In genomic region chr19:22807061-22807835, GRCh38 we compare ENCODE assay signal across 26 cellular contexts. TPM values are rescaled to one million over a fixed set of nuclear protein-coding genes. Genes with fewer than 3 reads are reported as not detected.
"Had no signal": no experiment of that assay in that cellular context is flagged by ENCODE, and none has a peak within 500 bp of the region (broad histone marks: within the 10 kb centered on the region; RNA-seq: fewer than 3 reads in every experiment).

No MANE protein-coding gene starts in this region.

- ATAC-seq: activated CD8-positive, alpha-beta memory T cell treated with anti-CD3 and anti-CD28 coated beads, Interleukin-2, amount 10 ng/mL, durations not matched to agents 7 days and 5 days; WTC11 had no signal

- H3K36me3 ChIP-seq: cardiac muscle cell, MG63, Peyer's patch had no signal

- H3K27me3 ChIP-seq: cardiac muscle cell, MG63, Peyer's patch had no signal

- DNase-seq: activated CD4-positive, alpha-beta T cell treated with anti-CD3 and anti-CD28 coated beads, Interleukin-2, amount 10 ng/mL, durations not matched to agents 24 days and 14 days; activated CD4-positive, alpha-beta T cell treated with anti-CD3 and anti-CD28 coated beads, Interleukin-2, amount 50 U/mL, for 48 hours; activated CD4-positive, CD25-positive, alpha-beta regulatory T cell treated with anti-CD3 and anti-CD28 coated beads, Interleukin-2, amount 50 U/mL, for 72 hours; activated CD8-positive, alpha-beta memory T cell treated with anti-CD3 and anti-CD28 coated beads, Interleukin-2, amount 10 ng/mL, durations not matched to agents 7 days and 5 days; activated effector memory CD4-positive, alpha-beta T cell treated with Interleukin-2 at 50 U/mL for 16 hours; activated naive CD4-positive, alpha-beta T cell treated with anti-CD3 and anti-CD28 coated beads for 36 hours; activated T-cell treated with anti-CD3 and anti-CD28 coated beads, Interleukin-2, amount 50 U/mL, for 24 hours; amygdala; MG63; MV-4-11; NCI-H1092 treated with DMSO at 0.1 percent for 48 hours; NCI-H1436; NCI-H1694 treated with DMSO at 0.1 percent for 48 hours; NCI-H2029 treated with DMSO at 0.1 percent for 48 hours; NCI-H510A treated with DMSO at 0.1 percent for 48 hours; NCI-H69; NK-92 treated with Interleukin-12 subunit alpha and Interleukin-12 subunit beta, amount 100 ng/mL, for 24 hours; Peyer's patch; SHP77 treated with DMSO at 0.1 percent for 48 hours; T-helper 9 cell had no signal

- H3K4me3 ChIP-seq: cardiac muscle cell, MG63, Peyer's patch had no signal

- H3K4me1 ChIP-seq: Peyer's patch had no signal

- H3K27ac ChIP-seq: cardiac muscle cell, Peyer's patch, RWPE1 had no signal

- H3K9me3 ChIP-seq: MG63 had no signal

RNA-seq across cellular contexts. Expression of gene ZNF99, which starts 23.3 kb away (rescaled TPM):
- total RNA-seq: activated CD4-positive, alpha-beta T cell treated with anti-CD3 and anti-CD28 coated beads, Interleukin-2, amount 10 ng/mL, durations not matched to agents 24 days and 14 days; activated CD8-positive, alpha-beta memory T cell treated with anti-CD3 and anti-CD28 coated beads, Interleukin-2, amount 10 ng/mL, durations not matched to agents 7 days and 5 days; activated naive CD4-positive, alpha-beta T cell treated with anti-CD3 and anti-CD28 coated beads for 36 hours; activated T-helper 1 cell treated with anti-CD3 and anti-CD28 coated beads, Interleukin-12 subunit alpha, Interleukin-12 subunit beta, Interleukin-2, Interleukin-4 antibody, amounts not matched to agents 30 ng/mL and 10 ng/mL and 1 ng/mL, durations not matched to agents 14 hours and 24 hours and 36 hours; astrocyte; cardiac muscle cell; Peyer's patch; SK-MEL-5; WTC11 had no signal
- polyA plus RNA-seq: cardiac muscle cell had no signal

RNA-seq across cellular contexts. Expression of gene ZNF723, which starts 24.8 kb away (rescaled TPM):
- total RNA-seq: activated CD4-positive, alpha-beta T cell treated with anti-CD3 and anti-CD28 coated beads, Interleukin-2, amount 10 ng/mL, durations not matched to agents 24 days and 14 days; activated CD8-positive, alpha-beta memory T cell treated with anti-CD3 and anti-CD28 coated beads, Interleukin-2, amount 10 ng/mL, durations not matched to agents 7 days and 5 days; activated naive CD4-positive, alpha-beta T cell treated with anti-CD3 and anti-CD28 coated beads for 36 hours; activated T-helper 1 cell treated with anti-CD3 and anti-CD28 coated beads, Interleukin-12 subunit alpha, Interleukin-12 subunit beta, Interleukin-2, Interleukin-4 antibody, amounts not matched to agents 30 ng/mL and 10 ng/mL and 1 ng/mL, durations not matched to agents 14 hours and 24 hours and 36 hours; astrocyte; cardiac muscle cell; Peyer's patch; SK-MEL-5; WTC11 had no signal
- polyA plus RNA-seq: cardiac muscle cell had no signal
